In the genomic region with DNA sequence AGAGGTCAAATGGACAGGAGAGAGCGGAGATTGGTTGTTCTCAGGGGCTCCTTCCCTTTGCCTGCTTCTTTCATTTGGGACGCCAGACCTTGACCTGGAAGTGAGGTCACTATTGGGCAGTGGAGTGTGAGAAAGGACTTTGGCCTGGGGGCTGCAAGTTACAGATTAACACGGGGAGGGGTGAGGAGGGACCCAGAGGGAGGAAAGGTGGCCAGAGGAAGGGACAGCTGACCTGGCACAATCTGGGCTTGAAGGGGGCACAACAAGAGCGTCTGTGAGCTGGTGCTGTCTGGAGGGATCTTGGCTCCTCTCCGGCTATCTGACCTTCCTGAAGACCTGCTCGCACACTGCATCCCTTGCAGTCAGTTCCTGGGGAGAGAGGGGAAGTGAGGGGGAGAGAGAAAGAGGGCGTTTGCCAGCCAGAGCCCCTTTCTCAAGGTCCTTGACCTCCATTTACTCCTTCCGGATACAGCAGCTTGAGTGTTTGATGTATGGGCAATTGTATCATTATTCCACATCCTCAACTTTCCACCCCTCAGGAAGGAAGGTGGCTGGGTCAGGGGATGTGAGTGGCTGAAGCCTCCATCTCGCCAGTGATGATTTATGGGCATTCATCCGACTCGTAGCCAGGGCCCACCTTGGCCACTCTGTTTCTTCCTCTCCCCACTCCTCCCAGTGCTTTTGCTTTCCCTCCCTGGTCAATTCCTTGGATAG, we compare ENCODE assay signal across 30 cellular contexts. TPM values are rescaled to one million over a fixed set of nuclear protein-coding genes. Genes with fewer than 3 reads are reported as not detected.
DNase-seq lines count a peak whose midpoint lies in the region; ATAC-seq, FAIRE-seq and TF ChIP-seq lines count a peak whose summit lies in the region.
"Had no signal": no experiment of that assay in that cellular context is flagged by ENCODE, and none has a peak within 500 bp of the region (broad histone marks: within the 10 kb centered on the region; RNA-seq: fewer than 3 reads in every experiment).

No MANE protein-coding gene starts in this region.

- H3K79me1 ChIP-seq in neuronal stem cell (ENCODE audit: low read depth, low read length), result no peaks in the 10 kb centered on the region

- no peak overlapping the region for H2BK5ac ChIP-seq in neuronal stem cell (ENCODE audit: low read length)

- no CpG with 5 or more reads among the region's 11 CpGs for WGBS in neuronal stem cell (ENCODE audit: extremely low coverage in 2 of 2, insufficient read length in 2 of 2, insufficient replicate concordance in 1 of 2), 2 donors

- intact Hi-C loops in left ventricle myocardium inferior (cut with micrococcal nuclease) (no loop called here), left ventricle myocardium superior (cut with micrococcal nuclease) (no loop called here), kidney (cut with DNase I) (no loop called here)

- peak overlapping the region; percentile 58 for H2BK12ac ChIP-seq in neuronal stem cell (ENCODE audit: low read length)

- H3K36me3 ChIP-seq in left ventricle myocardium inferior, result no peaks in the 10 kb centered on the region
- no peaks in the 10 kb centered on the region for H3K36me3 ChIP-seq in kidney (ENCODE audit: control insufficient read depth in 1 of 2, insufficient read depth in 2 of 2, low read length in 2 of 2)
- no peaks in the 10 kb centered on the region for H3K36me3 ChIP-seq in neuronal stem cell (replicated peaks in 1 of 2; ENCODE audit: control insufficient read depth in 2 of 2, insufficient read depth in 2 of 2, low read length in 2 of 2)
- H3K36me3 ChIP-seq: adrenal gland, gastroesophageal sphincter had no signal

- no peak overlapping the region for H3K4me2 ChIP-seq in neuronal stem cell (ENCODE audit: insufficient read depth, low read length, poor library complexity, severe bottlenecking)
- H3K4me2 ChIP-seq: GM23338 had no signal

- H3K4me1 ChIP-seq in left ventricle myocardium inferior (peaks cover 29% of the 10 kb centered on the region), kidney (ENCODE audit: control insufficient read depth in 1 of 2, insufficient read depth in 1 of 2, low read depth in 1 of 2, low read length in 2 of 2) (peaks cover 22 to 35% of the 10 kb centered on the region in 2 donors), neuronal stem cell (ENCODE audit: control insufficient read depth in 2 of 2, insufficient read depth in 1 of 2, low read depth in 1 of 2, low read length in 2 of 2) (no peaks in the 10 kb centered on the region)

- H4K91ac ChIP-seq in neuronal stem cell (ENCODE audit: low read depth, low read length, poor library complexity), result no peak overlapping the region

- H3K14ac ChIP-seq in neuronal stem cell (ENCODE audit: low read length), result no peak overlapping the region

- H2BK120ac ChIP-seq in neuronal stem cell (ENCODE audit: low read depth, low read length), result no peak overlapping the region

- H3K4ac ChIP-seq in neuronal stem cell (ENCODE audit: low read length), result no peak overlapping the region

- FAIRE-seq in kidney (lab: Jason Lieb, UNC), result no peak
- FAIRE-seq: A204.1, GM18507 had no signal

- no peak for DNase-seq in left ventricle myocardium inferior
- DNase-seq in left ventricle myocardium superior, result no peak
- no peak for DNase-seq in kidney
- no peak for DNase-seq in neuronal stem cell (ENCODE audit: low spot score)
- DNase-seq in stimulated activated CD4-positive, alpha-beta T cell treated with anti-CD3 and anti-CD28 coated beads, Interleukin-1b, Interleukin-23, amount 100 ng/mL, for 48 hours, result no peak
- no peak for DNase-seq in ecto neural progenitor cell (ENCODE audit: low spot score)
- DNase-seq in HPDE6-E6E7 (ENCODE audit: extremely low spot score), result no peak
- DNase-seq: activated CD4-positive, alpha-beta T cell treated with anti-CD3 and anti-CD28 coated beads for 36 hours; activated CD8-positive, alpha-beta T cell treated with anti-CD3 and anti-CD28 coated beads for 36 hours; activated naive CD4-positive, alpha-beta T cell treated with anti-CD3 and anti-CD28 coated beads, Interleukin-2, amount 10 ng/mL, durations not matched to agents 7 days and 5 days; CD4-positive, CD25-positive, alpha-beta regulatory T cell; cerebellar nuclear complex; dorsolateral prefrontal cortex; hypothalamus; left cardiac atrium; NCI-H1417; NCI-H2081 treated with DMSO at 0.1 percent for 48 hours; psoas muscle; SHP77; stimulated activated naive CD8-positive, alpha-beta T cell treated with anti-CD3 and anti-CD28 coated beads, Interleukin-15, Interleukin-2, amounts not matched to agents 100 U/mL and 50 U/mL, for 24 hours; T-helper 9 cell had no signal

- no peak for TF ChIP-seq CTCF in left ventricle myocardium inferior (IDR thresholded peaks at IDR 0.05; ENCODE audit: borderline replicate concordance)
- TF ChIP-seq CTCF in kidney (IDR thresholded peaks at IDR 0.05; ENCODE audit: borderline replicate concordance, extremely low read depth, insufficient read depth), result no peak

- H3K27ac ChIP-seq in left ventricle myocardium inferior (replicated peaks) (peak overlapping the region; percentile 32), kidney (ENCODE audit: low read depth in 2 of 2, low read length in 2 of 2) (peak overlapping the region; percentile 53 to 64), neuronal stem cell (replicated peaks; ENCODE audit: low read length) (no peak overlapping the region)
- H3K27ac ChIP-seq: dorsolateral prefrontal cortex, psoas muscle, VCaP had no signal

- no peaks in the 10 kb centered on the region for H3K9me3 ChIP-seq in left ventricle myocardium inferior (replicated peaks)
- no peaks in the 10 kb centered on the region for H3K9me3 ChIP-seq in kidney (ENCODE audit: control insufficient read depth in 1 of 2, low read length in 2 of 2)
- H3K9me3 ChIP-seq in neuronal stem cell (replicated peaks in 1 of 2; ENCODE audit: control insufficient read depth in 2 of 2, insufficient read depth in 1 of 2, low read depth in 1 of 2, low read length in 2 of 2), result no peaks in the 10 kb centered on the region
- H3K9me3 ChIP-seq: adrenal gland, gastroesophageal sphincter, psoas muscle had no signal

- peak overlapping the region; percentile 2 for H3K18ac ChIP-seq in neuronal stem cell (ENCODE audit: low read length)

- H3K27me3 ChIP-seq in left ventricle myocardium inferior (ENCODE audit: low read depth), result peaks cover 16% of the 10 kb centered on the region
- H3K27me3 ChIP-seq in neuronal stem cell (ENCODE audit: control insufficient read depth in 3 of 3, insufficient read depth in 3 of 3, low read depth in 1 of 3, low read length in 3 of 3), result peaks cover 0 to 10% (median 0%) of the 10 kb centered on the region in 3 experiments
- H3K27me3 ChIP-seq: adrenal gland, dorsolateral prefrontal cortex, gastroesophageal sphincter had no signal

- H4K8ac ChIP-seq in neuronal stem cell (ENCODE audit: low read depth, low read length), result peak overlapping the region; percentile 43

- H3K9ac ChIP-seq in kidney (ENCODE audit: low read length in 2 of 2) (peak overlapping the region in 1 of 2 donors; percentile 10), neuronal stem cell (ENCODE audit: low read depth, low read length, poor library complexity) (no peak overlapping the region)

- H3K23ac ChIP-seq in neuronal stem cell (ENCODE audit: low read depth, low read length, poor library complexity), result no peak overlapping the region

- H3K4me3 ChIP-seq in left ventricle myocardium inferior, result no peak overlapping the region
- peak overlapping the region; percentile 33 to 59 for H3K4me3 ChIP-seq in kidney (ENCODE audit: low read length in 2 of 2)
- no peak overlapping the region for H3K4me3 ChIP-seq in neuronal stem cell (ENCODE audit: low read length in 2 of 2)
- H3K4me3 ChIP-seq: adrenal gland, dorsolateral prefrontal cortex, gastroesophageal sphincter, GM23338, psoas muscle had no signal

- H2BK15ac ChIP-seq in neuronal stem cell (ENCODE audit: low read length), result no peak overlapping the region

- H2AK5ac ChIP-seq in neuronal stem cell (ENCODE audit: low read depth, low read length), result peak overlapping the region; percentile 75

- ATAC-seq in left ventricle myocardium superior, result no peak
- no peak for ATAC-seq in GM21360 (IDR thresholded peaks at IDR 0.05; ENCODE audit: unreplicated experiment)
- ATAC-seq: activated CD4-positive, alpha-beta T cell treated with anti-CD3 and anti-CD28 coated beads for 36 hours; activated CD8-positive, alpha-beta T cell treated with anti-CD3 and anti-CD28 coated beads for 36 hours; gastroesophageal sphincter; GM23338; Panc1; stimulated activated naive CD8-positive, alpha-beta T cell treated with anti-CD3 and anti-CD28 coated beads, Interleukin-15, Interleukin-2, amounts not matched to agents 100 U/mL and 50 U/mL, for 24 hours had no signal

- no peak overlapping the region for H2AFZ ChIP-seq in neuronal stem cell (ENCODE audit: low read length)
- H2AFZ ChIP-seq: GM23338 had no signal

RNA-seq across cellular contexts. Expression of a gene that starts 4.7 kb away (rescaled TPM):
- total RNA-seq in left ventricle myocardium inferior, result 0.47 TPM
- total RNA-seq in left ventricle myocardium superior, result 0.89 TPM
- 74.6 TPM for total RNA-seq in kidney
- polyA plus RNA-seq in kidney (ENCODE audit: insufficient read depth, low read depth, low replicate concordance), result 609 TPM
- polyA plus RNA-seq in neuronal stem cell (2013, experiment 1 of 2), result 0.46 TPM
- polyA plus RNA-seq in neuronal stem cell (2013, experiment 2 of 2), result 0.64 TPM
- total RNA-seq: activated CD4-positive, alpha-beta T cell treated with anti-CD3 and anti-CD28 coated beads for 36 hours; activated CD8-positive, alpha-beta T cell treated with anti-CD3 and anti-CD28 coated beads for 36 hours; CD4-positive, CD25-positive, alpha-beta regulatory T cell; myocyte had no signal
- polyA plus RNA-seq: CD4-positive, CD25-positive, alpha-beta regulatory T cell had no signal

RNA-seq across cellular contexts. Expression of a gene that starts 6.2 kb away (rescaled TPM):
- total RNA-seq in left ventricle myocardium inferior, result 4.6 TPM
- total RNA-seq in left ventricle myocardium superior, result 6.4 TPM
- 64.2 TPM for total RNA-seq in kidney
- polyA plus RNA-seq in kidney (ENCODE audit: insufficient read depth, low read depth, low replicate concordance), result 33.0 TPM
- polyA plus RNA-seq in neuronal stem cell (2013, experiment 1 of 2), result 26.6 TPM
- 26.6 TPM for polyA plus RNA-seq in neuronal stem cell (2013, experiment 2 of 2)

RNA-seq across cellular contexts. Expression of a gene that starts 14.9 kb away (rescaled TPM):
- total RNA-seq in left ventricle myocardium inferior, result 8.1 TPM
- total RNA-seq in left ventricle myocardium superior, result 10.9 TPM
- 147 TPM for total RNA-seq in kidney
- 25.2 TPM for polyA plus RNA-seq in kidney (ENCODE audit: insufficient read depth, low read depth, low replicate concordance)
- 22.9 TPM for polyA plus RNA-seq in neuronal stem cell (2013, experiment 1 of 2)
- 21.6 TPM for polyA plus RNA-seq in neuronal stem cell (2013, experiment 2 of 2)

RNA-seq across cellular contexts. Expression of a gene that starts 31.7 kb away (rescaled TPM):
- 143 TPM for total RNA-seq in left ventricle myocardium inferior
- 142 TPM for total RNA-seq in left ventricle myocardium superior
- 514 TPM for total RNA-seq in kidney
- 183 TPM for polyA plus RNA-seq in kidney (ENCODE audit: insufficient read depth, low read depth, low replicate concordance)
- 7.2 TPM for polyA plus RNA-seq in neuronal stem cell (2013, experiment 1 of 2)
- 7.5 TPM for polyA plus RNA-seq in neuronal stem cell (2013, experiment 2 of 2)

Comparison
In these comparisons a context has a peak if more than half of its experiments do, and no peak if none do; other contexts are left out.
1. H3K4me3 ChIP-seq: peak in kidney (2 of 2); none in left ventricle myocardium inferior (single experiment) and neuronal stem cell (0 of 2).
2. RNA of a gene that starts 4.7 kb away (total RNA-seq): 74.6 TPM in kidney (single experiment); 0.89 TPM in left ventricle myocardium superior (single experiment) and 0.47 TPM in left ventricle myocardium inferior (single experiment); every median in the first group is over 10 times any median in the second.
3. RNA of a gene that starts 14.9 kb away (total RNA-seq): 147 TPM in kidney (single experiment); 10.9 TPM in left ventricle myocardium superior (single experiment) and 8.1 TPM in left ventricle myocardium inferior (single experiment); every median in the first group is over 10 times any median in the second.